In the genomic region with DNA sequence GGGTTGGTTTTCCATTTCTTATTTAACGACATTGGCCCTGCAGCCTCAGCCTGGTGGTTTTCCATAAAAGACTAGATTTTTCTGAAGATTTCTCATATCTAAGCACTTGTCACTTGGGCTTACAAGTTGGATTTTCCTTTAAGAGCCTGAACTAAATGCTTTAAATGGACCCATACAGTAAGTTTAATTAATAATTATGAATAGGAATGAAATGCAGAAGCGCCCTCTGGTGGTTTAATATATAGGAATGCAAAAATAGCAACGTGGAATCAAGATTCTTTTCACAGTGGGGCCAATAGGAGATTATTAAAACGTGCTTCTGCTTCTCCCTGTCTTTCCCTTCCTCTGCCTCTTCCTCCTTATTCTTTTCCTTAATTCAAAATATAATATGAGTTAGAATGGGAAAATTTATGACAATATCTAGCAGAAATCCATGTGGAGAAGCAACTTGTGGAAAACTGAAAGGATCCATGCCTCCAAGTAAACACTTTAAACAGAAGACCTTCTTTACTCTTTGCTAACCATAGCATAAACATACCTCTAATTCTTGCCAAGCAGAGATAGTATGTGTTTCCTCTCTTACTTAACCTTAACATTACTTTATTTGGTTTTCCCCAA, we compare ENCODE assay signal across 8 cellular contexts.
A peak's percentile ranks its signal among the peaks of the same experiment; 100 is the strongest.
DNase-seq lines count a peak whose midpoint lies in the region; ATAC-seq, FAIRE-seq and TF ChIP-seq lines count a peak whose summit lies in the region.

No MANE protein-coding gene starts in this region.

- in situ Hi-C loops in GM12878 (cut with MboI): no loop called here

- no peak for TF ChIP-seq EP300 in GM12878 (IDR thresholded peaks at IDR 0.05; ENCODE audit: borderline replicate concordance in 1 of 2, control insufficient read depth in 1 of 2, low read depth in 2 of 2, low read length in 2 of 2)

- no peak for FAIRE-seq in GM12878 (lab: Jason Lieb, UNC)
- FAIRE-seq in GM12892 (lab: Jason Lieb, UNC): no peak

- intact Hi-C loops in GM12878 (cut with micrococcal nuclease; ENCODE audit: unreplicated experiment): loop anchor here (5.0 kb wide), 1 partner anchor 590 kb away; no protein-coding TSS in a partner anchor
- intact Hi-C loops in right lobe of liver (cut with DNase I): no loop called here

- no peaks in the 10 kb centered on the region for H3K79me2 ChIP-seq in GM12878 (ENCODE audit: control insufficient read depth, insufficient read depth, low read length)

- 13% methylated on average over 4 of the region's 4 CpGs for WGBS in GM12878 (ENCODE audit: insufficient coverage, insufficient replicate concordance, low lambda C conversion rate, missing lambda C conversion rate)
- 25% methylated on average over 4 of the region's 4 CpGs for WGBS in right lobe of liver (ENCODE audit: insufficient coverage, low coverage, low lambda C conversion rate, missing lambda C conversion rate)

- ATAC-seq in GM18907 (IDR thresholded peaks at IDR 0.05; ENCODE audit: unreplicated experiment) (peak; percentile 41), GM12878 (no peak), right lobe of liver (peak; percentile 49 to 72 (median 68)), GM21737 (IDR thresholded peaks at IDR 0.05; ENCODE audit: unreplicated experiment) (no peak)

- no peaks in the 10 kb centered on the region for H3K4me1 ChIP-seq in GM12878 (ENCODE audit: control insufficient read depth, insufficient read depth, low read length)
- H3K4me1 ChIP-seq in right lobe of liver: no peaks in the 10 kb centered on the region

- H3K36me3 ChIP-seq in GM12878 (ENCODE audit: control insufficient read depth in 2 of 2, insufficient read depth in 2 of 2, low read length in 1 of 2) (no peaks in the 10 kb centered on the region), right lobe of liver (no peaks in the 10 kb centered on the region)

- peaks cover 0 to 3% of the 10 kb centered on the region in 2 experiments; a peak in 1 of 4 replicates for H3K27me3 ChIP-seq in GM12878 (replicated peaks in 1 of 2; ENCODE audit: control insufficient read depth in 2 of 2, insufficient read depth in 2 of 2, low read length in 1 of 2)
- no peaks in the 10 kb centered on the region for H3K27me3 ChIP-seq in right lobe of liver

- no peaks in the 10 kb centered on the region for H3K9me3 ChIP-seq in GM12878 (replicated peaks; ENCODE audit: control insufficient read depth, insufficient read depth, low read length)
- H3K9me3 ChIP-seq in right lobe of liver: no peaks in the 10 kb centered on the region

- no peak overlapping the region for H3K4me2 ChIP-seq in GM12878 (ENCODE audit: control insufficient read depth, insufficient read depth)

- POLR2A ChIA-PET in GM12878 (lab: Charles Lee): no interaction called here

- BruUV-seq in GM12878 (replicated peaks; lab: Mats Ljungman, UMichigan): no TSS peak

- H3K27ac ChIP-seq in GM12878 (ENCODE audit: control insufficient read depth, insufficient read depth) (no peak overlapping the region), right lobe of liver (no peak overlapping the region)

- TF ChIP-seq POLR2A in GM12878 (IDR thresholded peaks at IDR 0.05; ENCODE audit: low read depth, low read length) (no peak), right lobe of liver (IDR thresholded peaks at IDR 0.05) (no peak), GM12892 (IDR thresholded peaks at IDR 0.05; ENCODE audit: low read depth, low read length) (no peak)

- SMC1A ChIA-PET in GM12878 (lab: Charles Lee; ENCODE audit: uncharacterized antibody, unreplicated experiment): interaction anchor here (0.6 to 2.6 kb wide), 6 partner anchors 26 to 373 kb away, joined by 3 to 9 read pairs (median 6); no protein-coding TSS in a partner anchor

- no peak overlapping the region for H3K9ac ChIP-seq in GM12878 (ENCODE audit: control insufficient read depth, insufficient read depth, low read length)

- H3K4me3 ChIP-seq in GM12878 (no peak overlapping the region), right lobe of liver (no peak overlapping the region)

- peak; percentile 33 to 50 (median 42); a peak in 4 of 6 replicates for TF ChIP-seq CTCF in GM12878 (IDR thresholded peaks at IDR 0.05 in 2 of 3, conservative IDR thresholded peaks at IDR 0.05 in 1 of 3; ENCODE audit: control insufficient read depth in 2 of 3, extremely low read depth in 1 of 3, insufficient read depth in 1 of 3, low read depth in 3 of 3, low read length in 3 of 3)
- peak; percentile 55 to 81 (median 74) for TF ChIP-seq CTCF in right lobe of liver (IDR thresholded peaks at IDR 0.05)

- CTCF ChIA-PET in GM12878 (lab: Yijun Ruan, JAX): interaction anchor here (0.7 to 2.1 kb wide), 15 partner anchors 13 to 409 kb away, joined by 3 to 11 read pairs (median 4); no protein-coding TSS in a partner anchor

- no peak overlapping the region for H2AFZ ChIP-seq in GM12878 (ENCODE audit: control insufficient read depth, low read depth, low read length)

- RAD21 ChIA-PET in GM12878 (lab: Charles Lee; ENCODE audit: unreplicated experiment): no interaction called here

- peak; percentile 45 for TF ChIP-seq RAD21 in GM12878 (IDR thresholded peaks at IDR 0.05; ENCODE audit: insufficient read depth, low read depth, low read length)

- no peaks in the 10 kb centered on the region for H4K20me1 ChIP-seq in GM12878 (ENCODE audit: control insufficient read depth, insufficient read depth)

- peak in 2 of 3 experiments; percentile 49 to 78 for DNase-seq in NCI-H1417 (lab: John Stamatoyannopoulos, UW)
- no peak for DNase-seq in GM12878 (ENCODE audit: low read depth, low spot score)
- DNase-seq in right lobe of liver: no peak
- DNase-seq in central memory CD4-positive, alpha-beta T cell: no peak
- DNase-seq in GM12892 (ENCODE audit: insufficient read length): no peak
- DNase-seq in activated gamma-delta T cell treated with Interleukin-2 at 50 U/mL for 16 hours: no peak

TF ChIP-seq in GM12878, 131 proteins besides CTCF, POLR2A, EP300 and RAD21:
- TF ChIP-seq PAX8 (IDR thresholded peaks at IDR 0.05) (no peak), CBX3 (IDR thresholded peaks at IDR 0.05; ENCODE audit: borderline replicate concordance, low read depth) (no peak), SMC3 (IDR thresholded peaks at IDR 0.05; ENCODE audit: borderline replicate concordance, low read length) (peak; percentile 55; the same call in 1 of the 2 replicates), CUX1 (IDR thresholded peaks at IDR 0.05; ENCODE audit: insufficient replicate concordance, low read depth, low read length) (no peak)

Comparison
In these comparisons a context has a peak if more than half of its experiments do, and no peak if none do; other contexts are left out.
1. ATAC-seq: peak in GM18907 (single experiment) and right lobe of liver (4 of 4); none in GM12878 (single experiment) and GM21737 (single experiment).
2. DNase-seq: peak in NCI-H1417 (2 of 3); none in GM12878 (single experiment), right lobe of liver (0 of 3), central memory CD4-positive, alpha-beta T cell (single experiment), GM12892 (single experiment) and activated gamma-delta T cell treated with Interleukin-2 at 50 U/mL for 16 hours (single experiment).